In the genomic region with DNA sequence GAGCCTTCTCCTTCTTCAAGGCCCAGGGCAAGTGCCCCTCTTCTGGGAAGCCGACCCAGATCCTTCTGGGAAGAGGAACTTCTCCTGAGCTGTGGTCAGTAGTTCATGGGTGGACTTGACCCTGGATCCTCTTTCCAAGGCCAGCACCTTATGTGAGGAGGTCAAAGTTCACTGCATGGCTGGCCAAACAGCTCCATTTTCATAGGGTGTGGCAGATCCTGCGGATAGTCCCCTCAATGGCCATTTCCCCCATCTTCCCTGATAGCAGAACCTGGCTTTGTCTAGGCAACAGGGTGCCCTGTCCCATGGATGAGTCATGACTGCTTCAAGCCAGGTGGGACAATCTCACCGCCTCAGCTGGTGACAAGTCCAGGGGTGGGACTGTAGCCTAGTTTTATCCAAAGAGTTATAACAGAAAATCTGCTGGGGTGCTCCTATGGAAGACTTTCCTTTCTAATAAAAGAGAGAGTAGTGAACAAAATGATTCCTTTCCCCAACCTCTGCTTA, we compare ENCODE assay signal across 1 cellular context.
TF ChIP-seq lines count a peak whose summit lies in the region.

No MANE protein-coding gene starts in this region.

TF ChIP-seq in GM12878, 131 proteins besides CTCF, POLR2A, EP300 and RAD21:
- TF ChIP-seq FOXM1 (IDR thresholded peaks at IDR 0.05; ENCODE audit: low read depth, low read length) = no peak
- TF ChIP-seq RELA (IDR thresholded peaks at IDR 0.05; ENCODE audit: borderline replicate concordance, partially characterized antibody) = no peak
- no peak for TF ChIP-seq SMARCA5 (IDR thresholded peaks at IDR 0.05)
- TF ChIP-seq CBX5 (IDR thresholded peaks at IDR 0.05; ENCODE audit: low read depth) = no peak
- TF ChIP-seq YY1 (IDR thresholded peaks at IDR 0.05; ENCODE audit: low read depth, low read length) = no peak
- no peak for TF ChIP-seq SMAD1 (IDR thresholded peaks at IDR 0.05; ENCODE audit: low read depth, partially characterized antibody)
- no peak for TF ChIP-seq MXI1 (IDR thresholded peaks at IDR 0.05; ENCODE audit: low read depth, low read length)
- TF ChIP-seq POLR2AphosphoS2 (IDR thresholded peaks at IDR 0.05; ENCODE audit: low read depth, low read length) = no peak
- TF ChIP-seq CHD4 (IDR thresholded peaks at IDR 0.05) = no peak
TF ChIP-seq in GM12878: peak in this region for 0.
